Comparison of ENCODE assay signal across 15 cellular contexts in the genomic region with DNA sequence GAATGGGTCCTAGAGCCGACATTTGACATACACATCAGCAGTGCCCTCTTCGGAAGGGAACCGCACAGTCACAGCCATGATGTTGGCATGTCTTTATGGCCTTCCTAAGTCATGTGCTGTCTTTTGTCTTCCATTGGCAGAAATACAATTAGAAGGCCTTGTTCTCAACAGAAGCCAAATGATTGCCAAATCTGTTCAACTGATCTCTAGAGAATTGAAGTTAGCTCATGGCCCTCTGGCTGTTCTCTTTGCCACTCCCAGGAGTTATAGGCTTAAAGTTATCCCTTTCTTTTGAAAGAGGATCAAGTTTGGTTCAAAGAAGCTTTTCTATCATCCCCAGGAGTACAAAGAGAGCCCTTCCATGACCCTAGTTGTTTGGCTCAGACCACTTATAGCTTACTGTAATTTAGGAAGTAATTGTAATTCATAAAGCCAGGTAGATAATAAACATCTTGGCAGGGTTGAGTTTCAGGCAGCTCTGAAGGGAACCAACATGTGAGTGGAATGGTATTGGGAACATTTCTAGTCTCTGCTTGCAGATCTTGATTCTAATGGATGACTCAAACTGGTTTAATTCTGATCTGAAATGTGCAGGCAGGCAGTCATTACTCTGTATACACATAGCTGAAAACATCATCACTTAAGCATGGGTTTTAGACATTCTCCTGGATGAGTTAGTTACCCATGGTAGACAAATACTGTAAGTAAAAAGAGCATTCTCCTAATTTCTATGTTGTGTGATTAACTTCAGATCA.
DNase-seq lines count a peak whose midpoint lies in the region; ATAC-seq, FAIRE-seq and TF ChIP-seq lines count a peak whose summit lies in the region.
"Had no signal": no experiment of that assay in that cellular context is flagged by ENCODE, and none has a peak within 500 bp of the region (broad histone marks: within the 10 kb centered on the region; RNA-seq: fewer than 3 reads in every experiment).

No MANE protein-coding gene starts in this region.

- DNase-seq in H54 (ENCODE audit: insufficient read length, low spot score) (no peak), bronchial epithelial cell (ENCODE audit: low read depth) (peak; percentile 94), right cardiac atrium (peak in 2 of 3 donors; percentile 16 to 56), smooth muscle cell (lab: John Stamatoyannopoulos, UW; ENCODE audit: unreplicated experiment) (no peak), NCI-H2081 (lab: John Stamatoyannopoulos, UW) (no peak), upper lobe of right lung (no peak)
- no peak for DNase-seq in stimulated activated naive CD4-positive, alpha-beta T cell (lab: John Stamatoyannopoulos, UW)
- no peak for DNase-seq in activated naive CD4-positive, alpha-beta T cell treated with anti-CD3 and anti-CD28 coated beads, Interleukin-2, amount 50 U/mL, for 72 hours (ENCODE audit: low spot score in 2 of 2)
- DNase-seq: activated CD4-positive, alpha-beta memory T cell treated with anti-CD3 and anti-CD28 coated beads for 36 hours; CD8-positive, alpha-beta T cell; NCI-H226; stimulated activated CD4-positive, alpha-beta T cell treated with anti-CD3 and anti-CD28 coated beads, Interleukin-15, amount 100 ng/mL, for 24 hours; stimulated activated naive CD8-positive, alpha-beta T cell treated with anti-CD3 and anti-CD28 coated beads, Interleukin-15, amount 100 ng/mL, for 72 hours had no signal

- H3K27me3 ChIP-seq in bronchial epithelial cell (ENCODE audit: control insufficient read depth, insufficient read depth, low read length), result no peaks in the 10 kb centered on the region
- H3K27me3 ChIP-seq in right cardiac atrium (ENCODE audit: control insufficient read depth, insufficient read depth), result no peaks in the 10 kb centered on the region
- H3K27me3 ChIP-seq in smooth muscle cell (ENCODE audit: low read depth), result no peaks in the 10 kb centered on the region
- no peaks in the 10 kb centered on the region for H3K27me3 ChIP-seq in upper lobe of right lung

- H2AFZ ChIP-seq in smooth muscle cell (ENCODE audit: low read depth), result no peak overlapping the region

- ATAC-seq in right cardiac atrium (peak; percentile 76 to 79), upper lobe of right lung (no peak)
- no peak for ATAC-seq in activated naive CD4-positive, alpha-beta T cell treated with anti-CD3 and anti-CD28 coated beads, Interleukin-2, amount 50 U/mL, for 72 hours
- ATAC-seq: CD8-positive, alpha-beta T cell; GM12878; stimulated activated naive CD8-positive, alpha-beta T cell treated with anti-CD3 and anti-CD28 coated beads, Interleukin-15, amount 100 ng/mL, for 72 hours had no signal

- H3K27ac ChIP-seq in right cardiac atrium (ENCODE audit: low read length) (peak overlapping the region; percentile 30), smooth muscle cell (ENCODE audit: low read depth) (peak overlapping the region; percentile 65), upper lobe of right lung (no peak overlapping the region)

- H3K9ac ChIP-seq in smooth muscle cell (ENCODE audit: low read depth), result no peak overlapping the region

- H3K36me3 Mint-ChIP-seq in activated naive CD4-positive, alpha-beta T cell treated with anti-CD3 and anti-CD28 coated beads, Interleukin-2, amount 50 U/mL, for 72 hours, result no peaks in the 10 kb centered on the region
- H3K36me3 Mint-ChIP-seq: activated CD4-positive, alpha-beta memory T cell treated with anti-CD3 and anti-CD28 coated beads for 36 hours; CD8-positive, alpha-beta T cell had no signal

- peaks cover 3% of the 10 kb centered on the region for H3F3A ChIP-seq in smooth muscle cell (ENCODE audit: low read depth)

- H3K4me1 ChIP-seq in right cardiac atrium (ENCODE audit: control insufficient read depth, insufficient read depth, low read length) (peaks cover 4% of the 10 kb centered on the region), smooth muscle cell (ENCODE audit: low read depth) (peaks cover 26% of the 10 kb centered on the region), upper lobe of right lung (no peaks in the 10 kb centered on the region)

- H4K20me1 ChIP-seq in smooth muscle cell (ENCODE audit: low read depth), result peaks cover 19% of the 10 kb centered on the region

- H3K79me2 ChIP-seq in smooth muscle cell (ENCODE audit: low read depth), result peaks cover 9% of the 10 kb centered on the region

- no peak overlapping the region for H3K27ac Mint-ChIP-seq in activated naive CD4-positive, alpha-beta T cell treated with anti-CD3 and anti-CD28 coated beads, Interleukin-2, amount 50 U/mL, for 72 hours
- H3K27ac Mint-ChIP-seq: activated CD4-positive, alpha-beta memory T cell treated with anti-CD3 and anti-CD28 coated beads for 36 hours; activated naive CD8-positive, alpha-beta T cell; CD8-positive, alpha-beta T cell; stimulated activated naive CD8-positive, alpha-beta T cell treated with anti-CD3 and anti-CD28 coated beads, Interleukin-15, amount 100 ng/mL, for 72 hours had no signal

- no peak for TF ChIP-seq CTCF in bronchial epithelial cell (IDR thresholded peaks at IDR 0.05; ENCODE audit: insufficient read depth, low read length, severe bottlenecking)
- TF ChIP-seq CTCF in smooth muscle cell (IDR thresholded peaks at IDR 0.05; ENCODE audit: borderline replicate concordance, insufficient read depth, poor library complexity, severe bottlenecking), result no peak
- no peak for TF ChIP-seq CTCF in upper lobe of right lung (IDR thresholded peaks at IDR 0.05)

- H3K9me3 ChIP-seq in right cardiac atrium (ENCODE audit: control insufficient read depth, low read length) (no peaks in the 10 kb centered on the region), smooth muscle cell (replicated peaks; ENCODE audit: low read depth) (no peaks in the 10 kb centered on the region), upper lobe of right lung (no peaks in the 10 kb centered on the region)

- H3K4me3 ChIP-seq in bronchial epithelial cell (ENCODE audit: low read depth, low read length), result no peak overlapping the region
- no peak overlapping the region for H3K4me3 ChIP-seq in right cardiac atrium (ENCODE audit: low read length)
- H3K4me3 ChIP-seq in smooth muscle cell, result no peak overlapping the region
- H3K4me3 ChIP-seq in upper lobe of right lung, result no peak overlapping the region
- H3K4me3 ChIP-seq: GM12878 had no signal

- H3K4me2 ChIP-seq in smooth muscle cell, result peak overlapping the region; percentile 3

- H3K9me3 Mint-ChIP-seq in activated naive CD4-positive, alpha-beta T cell treated with anti-CD3 and anti-CD28 coated beads, Interleukin-2, amount 50 U/mL, for 72 hours, result no peaks in the 10 kb centered on the region
- H3K9me3 Mint-ChIP-seq: activated CD4-positive, alpha-beta memory T cell treated with anti-CD3 and anti-CD28 coated beads for 36 hours; CD8-positive, alpha-beta T cell; stimulated activated naive CD8-positive, alpha-beta T cell treated with anti-CD3 and anti-CD28 coated beads, Interleukin-15, amount 100 ng/mL, for 72 hours had no signal

- FAIRE-seq in H54 (lab: Jason Lieb, UNC) (peak; percentile 45), bronchial epithelial cell (lab: Jason Lieb, UNC) (peak; percentile 32)
- FAIRE-seq: GM12878 had no signal

- intact Hi-C loops in right cardiac atrium (cut with DNase I), result no loop called here
- intact Hi-C loops in upper lobe of right lung (cut with DNase I), result no loop called here

- no peaks in the 10 kb centered on the region for H3K36me3 ChIP-seq in bronchial epithelial cell (ENCODE audit: control insufficient read depth, insufficient read depth, low read length)
- no peaks in the 10 kb centered on the region for H3K36me3 ChIP-seq in smooth muscle cell (ENCODE audit: low read depth)
- no peaks in the 10 kb centered on the region for H3K36me3 ChIP-seq in upper lobe of right lung

- 63% methylated on average over 3 of the region's 3 CpGs for WGBS in right cardiac atrium
- 97% methylated on average over 3 of the region's 3 CpGs for WGBS in smooth muscle cell (ENCODE audit: low lambda C conversion rate)

- TF ChIP-seq POLR2A in H54 (IDR thresholded peaks at IDR 0.05; ENCODE audit: low read depth, low read length), result no peak

Comparison
In these comparisons a context has a peak if more than half of its experiments do, and no peak if none do; other contexts are left out.
1. DNase-seq: peak in bronchial epithelial cell (single experiment) and right cardiac atrium (2 of 3); none in H54 (single experiment), smooth muscle cell (single experiment), stimulated activated naive CD4-positive, alpha-beta T cell (0 of 6), NCI-H2081 (0 of 2), activated naive CD4-positive, alpha-beta T cell treated with anti-CD3 and anti-CD28 coated beads, Interleukin-2, amount 50 U/mL, for 72 hours (0 of 2) and upper lobe of right lung (single experiment).
2. ATAC-seq: peak in right cardiac atrium (2 of 2); none in activated naive CD4-positive, alpha-beta T cell treated with anti-CD3 and anti-CD28 coated beads, Interleukin-2, amount 50 U/mL, for 72 hours (0 of 2) and upper lobe of right lung (single experiment).